In genomic region chr3:50244813-50245212, GRCh38 we compare ENCODE assay signal across 10 cellular contexts. TPM values are rescaled to one million over a fixed set of nuclear protein-coding genes. Genes with fewer than 3 reads are reported as not detected.
A peak's percentile ranks its signal among the peaks of the same experiment; 100 is the strongest.
DNase-seq lines count a peak whose midpoint lies in the region; ATAC-seq, FAIRE-seq and TF ChIP-seq lines count a peak whose summit lies in the region.
"Not testable (repeated sequence)": the region's sequence is repeated elsewhere in the genome, so short reads cannot be mapped to it uniquely, and the experiment has no call there.
"Had no signal": no experiment of that assay in that cellular context is flagged by ENCODE, and none has a peak within 500 bp of the region (broad histone marks: within the 10 kb centered on the region; RNA-seq: fewer than 3 reads in every experiment).

No MANE protein-coding gene starts in this region.

- H4K20me1 ChIP-seq in endothelial cell of umbilical vein (replicated peaks; ENCODE audit: control insufficient read depth, extremely low read depth, insufficient read depth, low read length): not testable (repeated sequence)

- H3K79me2 ChIP-seq in endothelial cell of umbilical vein (ENCODE audit: control insufficient read depth, insufficient read depth, low read length): peaks cover 91% of the 10 kb centered on the region

- not testable (repeated sequence) for H3K4me2 ChIP-seq in endothelial cell of umbilical vein (ENCODE audit: insufficient read depth, low read length)

- FAIRE-seq in endothelial cell of umbilical vein (lab: Jason Lieb, UNC): not testable (repeated sequence)

- not testable (repeated sequence) for TF ChIP-seq POLR2A in Peyer's patch (IDR thresholded peaks at IDR 0.05); endothelial cell of umbilical vein (IDR thresholded peaks at IDR 0.05; ENCODE audit: low read depth, low read length)

- peak; percentile 53 for DNase-seq in CD1c-positive myeloid dendritic cell (ENCODE audit: extremely low spot score)
- not testable (repeated sequence) for DNase-seq in Peyer's patch; activated naive CD4-positive, alpha-beta T cell treated with anti-CD3 and anti-CD28 coated beads, Interleukin-2, amount 50 U/mL, for 72 hours (ENCODE audit: low spot score in 2 of 2); endothelial cell of umbilical vein (ENCODE audit: low read depth, low spot score)

- dilution Hi-C loops in endothelial cell of umbilical vein (cut with MboI; ENCODE audit: extremely low pct_ligation_motif_present, low sequenced_read_pairs): loop anchor here (5.0 kb wide), 1 partner anchor 63 kb away; no protein-coding TSS in a partner anchor

- H3K9me3 ChIP-seq in Peyer's patch; endothelial cell of umbilical vein (replicated peaks; ENCODE audit: control insufficient read depth, insufficient read depth, low read length); mucosa of stomach (ENCODE audit: control insufficient read depth, low read length): not testable (repeated sequence)

- not testable (repeated sequence) for H3K36me3 ChIP-seq in Peyer's patch; mucosa of stomach (ENCODE audit: control insufficient read depth, insufficient read depth, low read length)
- H3K36me3 ChIP-seq in endothelial cell of umbilical vein (ENCODE audit: control insufficient read depth in 2 of 2, extremely low read depth in 1 of 2, insufficient read depth in 2 of 2, low read length in 2 of 2): peaks cover 4 to 26% of the 10 kb centered on the region in 2 experiments

- H3K4me1 ChIP-seq in Peyer's patch (peaks cover 3 to 91% (median 70%) of the 10 kb centered on the region in 4 donors), endothelial cell of umbilical vein (ENCODE audit: control insufficient read depth, extremely low read depth, insufficient read depth, low read length) (peaks cover 95% of the 10 kb centered on the region), mucosa of stomach (ENCODE audit: control insufficient read depth, insufficient read depth, low read length) (peaks cover 81% of the 10 kb centered on the region)

- H3K27me3 Mint-ChIP-seq in stimulated activated memory B cell treated with anti-CD40 and anti-IgM and Interleukin-4, amounts not matched to agents 10 μg/mL and 1 μg/mL and 100 μg/mL, for 72 hours: not testable (repeated sequence)

- not testable (repeated sequence) for TF ChIP-seq CTCF in Peyer's patch (IDR thresholded peaks at IDR 0.05); endothelial cell of umbilical vein (IDR thresholded peaks at IDR 0.05; ENCODE audit: extremely low read depth in 1 of 2, insufficient read depth in 1 of 2, low read depth in 1 of 2, low read length in 2 of 2)

- H2AFZ ChIP-seq in endothelial cell of umbilical vein (ENCODE audit: low read depth, low read length): not testable (repeated sequence)

- POLR2A ChIA-PET in endothelial cell of umbilical vein (lab: Charles Lee): not testable (repeated sequence)

- ATAC-seq in activated naive CD4-positive, alpha-beta T cell treated with anti-CD3 and anti-CD28 coated beads, Interleukin-2, amount 50 U/mL, for 72 hours; stimulated activated memory B cell treated with anti-CD40 and anti-IgM and Interleukin-4, amounts not matched to agents 10 μg/mL and 1 μg/mL and 100 μg/mL, for 72 hours: not testable (repeated sequence)

- not testable (repeated sequence) for H3K27me3 ChIP-seq in Peyer's patch; endothelial cell of umbilical vein (ENCODE audit: control insufficient read depth in 2 of 2, insufficient read depth in 2 of 2, low read length in 2 of 2); mucosa of stomach (ENCODE audit: control insufficient read depth, insufficient read depth, low read length)

- not testable (repeated sequence) for H3K9ac ChIP-seq in endothelial cell of umbilical vein (replicated peaks; ENCODE audit: extremely low read depth, insufficient read depth, low read length)
- peak overlapping the region; percentile 16 for H3K9ac ChIP-seq in mucosa of stomach (ENCODE audit: low read length)

- peaks cover 97% of the 10 kb centered on the region for H3K4me1 Mint-ChIP-seq in stimulated activated memory B cell treated with anti-CD40 and anti-IgM and Interleukin-4, amounts not matched to agents 10 μg/mL and 1 μg/mL and 100 μg/mL, for 72 hours

- CTCF ChIA-PET in endothelial cell of umbilical vein (lab: Charles Lee): interaction anchor here (0.6 to 5.6 kb wide), 5 partner anchors 9 to 51 kb away, joined by 3 to 54 read pairs (median 24); partner anchors contain the start of gene GNAI2

- H3K9me1 ChIP-seq in endothelial cell of umbilical vein (replicated peaks; ENCODE audit: control insufficient read depth, extremely low read depth, insufficient read depth, low read length): not testable (repeated sequence)

- intact Hi-C loops in endothelial cell of umbilical vein (cut with micrococcal nuclease): not testable (repeated sequence)

- not testable (repeated sequence) for H3K9me3 Mint-ChIP-seq in activated naive CD4-positive, alpha-beta T cell treated with anti-CD3 and anti-CD28 coated beads, Interleukin-2, amount 50 U/mL, for 72 hours; stimulated activated memory B cell treated with anti-CD40 and anti-IgM and Interleukin-4, amounts not matched to agents 10 μg/mL and 1 μg/mL and 100 μg/mL, for 72 hours

- H3K36me3 Mint-ChIP-seq in activated naive CD4-positive, alpha-beta T cell treated with anti-CD3 and anti-CD28 coated beads, Interleukin-2, amount 50 U/mL, for 72 hours: not testable (repeated sequence)
- H3K36me3 Mint-ChIP-seq in stimulated activated memory B cell treated with anti-CD40 and anti-IgM and Interleukin-4, amounts not matched to agents 10 μg/mL and 1 μg/mL and 100 μg/mL, for 72 hours: peaks cover 13% of the 10 kb centered on the region

- H3K27ac ChIP-seq in Peyer's patch (peak overlapping the region; percentile 12 to 79 (median 54)), endothelial cell of umbilical vein (ENCODE audit: insufficient read depth, low read depth, low read length) (peak overlapping the region; percentile 97)

- H3K27ac Mint-ChIP-seq in activated naive CD4-positive, alpha-beta T cell treated with anti-CD3 and anti-CD28 coated beads, Interleukin-2, amount 50 U/mL, for 72 hours: peak overlapping the region; percentile 87 to 90
- peak overlapping the region; percentile 95 for H3K27ac Mint-ChIP-seq in stimulated activated memory B cell treated with anti-CD40 and anti-IgM and Interleukin-4, amounts not matched to agents 10 μg/mL and 1 μg/mL and 100 μg/mL, for 72 hours

- peak overlapping the region; percentile 77 for H3K4me3 Mint-ChIP-seq in stimulated activated memory B cell treated with anti-CD40 and anti-IgM and Interleukin-4, amounts not matched to agents 10 μg/mL and 1 μg/mL and 100 μg/mL, for 72 hours

- not testable (repeated sequence) for H3K4me3 ChIP-seq in Peyer's patch; endothelial cell of umbilical vein (replicated peaks in 1 of 3; ENCODE audit: insufficient read depth in 1 of 3, low read depth in 1 of 3, low read length in 3 of 3); mucosa of stomach (ENCODE audit: low read length)

- BruUV-seq in endothelial cell of umbilical vein (replicated peaks; lab: Mats Ljungman, UMichigan): not testable (repeated sequence)

RNA-seq across cellular contexts. Expression of gene GNAI2, which starts 8.8 kb away (rescaled TPM):
- total RNA-seq in Peyer's patch (100 to 1,000 TPM in 2 of 4 donors, 10 to 100 TPM in 2; 71.8 to 178 (median 98.4) TPM), endothelial cell of umbilical vein (767 and 773 TPM in 2 replicates)
- total RNA-seq in activated naive CD4-positive, alpha-beta T cell treated with anti-CD3 and anti-CD28 coated beads, Interleukin-2, amount 50 U/mL, for 72 hours: 100 to 1,000 TPM; 313 to 349 TPM
- 1,875 and 2,290 TPM in 2 replicates for polyA plus RNA-seq in endothelial cell of umbilical vein
- polyA plus RNA-seq in endothelial cell of umbilical vein (2011; cell fraction: cytosol; rRNA removed): 1,268 and 1,476 TPM in 2 replicates
- polyA plus RNA-seq in endothelial cell of umbilical vein (2011; cell fraction: nucleus; rRNA removed): 620 and 630 TPM in 2 replicates
- polyA plus RNA-seq in endothelial cell of umbilical vein (2012): 588 and 714 TPM in 2 replicates
- polyA minus RNA-seq in endothelial cell of umbilical vein: 1,411 and 1,486 TPM in 2 replicates
- polyA minus RNA-seq in endothelial cell of umbilical vein (2011; cell fraction: cytosol; rRNA and poly(A)+ RNA removed): 67.6 TPM
- 157 and 164 TPM in 2 replicates for polyA minus RNA-seq in endothelial cell of umbilical vein (2011; cell fraction: nucleus; rRNA and poly(A)+ RNA removed)

RNA-seq across cellular contexts. Expression of gene SEMA3B, which starts 24.1 kb away (rescaled TPM):
- total RNA-seq in Peyer's patch: 100 to 1,000 TPM in 3 of 4 donors, 10 to 100 TPM in 1; 56.1 to 367 (median 267) TPM
- 1 to 10 TPM in 1 of 2 donors, under 1 TPM in 1; 0.77 to 4.1 TPM for total RNA-seq in activated naive CD4-positive, alpha-beta T cell treated with anti-CD3 and anti-CD28 coated beads, Interleukin-2, amount 50 U/mL, for 72 hours
- total RNA-seq in endothelial cell of umbilical vein: 0.97 and 1.5 TPM in 2 replicates
- polyA plus RNA-seq in endothelial cell of umbilical vein: 1.2 and 1.4 TPM in 2 replicates
- 0.35 and 0.69 TPM in 2 replicates for polyA plus RNA-seq in endothelial cell of umbilical vein (2011; cell fraction: cytosol; rRNA removed)
- 8.0 and 8.3 TPM in 2 replicates for polyA plus RNA-seq in endothelial cell of umbilical vein (2011; cell fraction: nucleus; rRNA removed)
- 0.68 and 0.94 TPM in 2 replicates for polyA plus RNA-seq in endothelial cell of umbilical vein (2012)
- 0.66 and 1.4 TPM in 2 replicates for polyA minus RNA-seq in endothelial cell of umbilical vein
- polyA minus RNA-seq in endothelial cell of umbilical vein (2011; cell fraction: cytosol; rRNA and poly(A)+ RNA removed): 58.9 TPM
- polyA minus RNA-seq in endothelial cell of umbilical vein (2011; cell fraction: nucleus; rRNA and poly(A)+ RNA removed): 2.1 and 3.9 TPM in 2 replicates

RNA-seq across cellular contexts. Expression of gene LSMEM2, which starts 34.1 kb away (rescaled TPM):
- not detected for total RNA-seq in Peyer's patch
- total RNA-seq in activated naive CD4-positive, alpha-beta T cell treated with anti-CD3 and anti-CD28 coated beads, Interleukin-2, amount 50 U/mL, for 72 hours: not detected
- not detected in 2 replicates for total RNA-seq in endothelial cell of umbilical vein
- not detected in 2 replicates for polyA plus RNA-seq in endothelial cell of umbilical vein
- not detected in 2 replicates for polyA plus RNA-seq in endothelial cell of umbilical vein (2011; cell fraction: cytosol; rRNA removed)
- not detected in 2 replicates for polyA plus RNA-seq in endothelial cell of umbilical vein (2011; cell fraction: nucleus; rRNA removed)
- not detected in 2 replicates for polyA plus RNA-seq in endothelial cell of umbilical vein (2012)
- polyA minus RNA-seq in endothelial cell of umbilical vein: not detected in 2 replicates
- not detected for polyA minus RNA-seq in endothelial cell of umbilical vein (2011; cell fraction: cytosol; rRNA and poly(A)+ RNA removed)
- not detected in 2 replicates for polyA minus RNA-seq in endothelial cell of umbilical vein (2011; cell fraction: nucleus; rRNA and poly(A)+ RNA removed)
- total RNA-seq: A673, PC-3, pulmonary artery endothelial cell, thoracic aorta had no signal

RNA-seq across cellular contexts. Expression of gene SLC38A3, which starts 39.7 kb away (rescaled TPM):
- total RNA-seq in Peyer's patch (1 to 10 TPM in 1 of 4 donors, not detected in 3; 1.3 TPM), endothelial cell of umbilical vein (0.60 and 0.65 TPM in 2 replicates)
- not detected for total RNA-seq in activated naive CD4-positive, alpha-beta T cell treated with anti-CD3 and anti-CD28 coated beads, Interleukin-2, amount 50 U/mL, for 72 hours
- 0.94 and 1.1 TPM in 2 replicates for polyA plus RNA-seq in endothelial cell of umbilical vein
- polyA plus RNA-seq in endothelial cell of umbilical vein (2011; cell fraction: cytosol; rRNA removed): 0.21 and 0.23 TPM in 2 replicates
- 1.0 and 1.2 TPM in 2 replicates for polyA plus RNA-seq in endothelial cell of umbilical vein (2011; cell fraction: nucleus; rRNA removed)
- polyA plus RNA-seq in endothelial cell of umbilical vein (2012): 0.24 TPM in 1 of 2 replicates, not detected in the other
- not detected in 2 replicates for polyA minus RNA-seq in endothelial cell of umbilical vein
- not detected for polyA minus RNA-seq in endothelial cell of umbilical vein (2011; cell fraction: cytosol; rRNA and poly(A)+ RNA removed)
- 0.72 and 0.77 TPM in 2 replicates for polyA minus RNA-seq in endothelial cell of umbilical vein (2011; cell fraction: nucleus; rRNA and poly(A)+ RNA removed)
- total RNA-seq: A673 had no signal

RNA-seq across cellular contexts. Expression of gene IFRD2, which starts 47.4 kb away (rescaled TPM):
- total RNA-seq in Peyer's patch (100 to 1,000 TPM in 3 of 4 donors, 10 to 100 TPM in 1; 75.5 to 205 (median 140) TPM), endothelial cell of umbilical vein (109 and 111 TPM in 2 replicates)
- 100 to 1,000 TPM in 1 of 2 donors, 10 to 100 TPM in 1; 63.8 to 100 TPM for total RNA-seq in activated naive CD4-positive, alpha-beta T cell treated with anti-CD3 and anti-CD28 coated beads, Interleukin-2, amount 50 U/mL, for 72 hours
- 99.4 and 101 TPM in 2 replicates for polyA plus RNA-seq in endothelial cell of umbilical vein
- 73.1 and 74.5 TPM in 2 replicates for polyA plus RNA-seq in endothelial cell of umbilical vein (2011; cell fraction: cytosol; rRNA removed)
- polyA plus RNA-seq in endothelial cell of umbilical vein (2011; cell fraction: nucleus; rRNA removed): 207 and 228 TPM in 2 replicates
- 66.3 and 90.3 TPM in 2 replicates for polyA plus RNA-seq in endothelial cell of umbilical vein (2012)
- 43.0 and 57.1 TPM in 2 replicates for polyA minus RNA-seq in endothelial cell of umbilical vein
- 96.3 TPM for polyA minus RNA-seq in endothelial cell of umbilical vein (2011; cell fraction: cytosol; rRNA and poly(A)+ RNA removed)
- 40.2 and 42.9 TPM in 2 replicates for polyA minus RNA-seq in endothelial cell of umbilical vein (2011; cell fraction: nucleus; rRNA and poly(A)+ RNA removed)

Comparison
In these comparisons a context has a peak if more than half of its experiments do, and no peak if none do; other contexts are left out.
1. RNA of gene SEMA3B, which starts 24.1 kb away (total RNA-seq): 56.1 to 367 TPM in Peyer's patch; 0.77 to 4.1 TPM in activated naive CD4-positive, alpha-beta T cell treated with anti-CD3 and anti-CD28 coated beads, Interleukin-2, amount 50 U/mL, for 72 hours and 0.97 to 1.5 TPM in endothelial cell of umbilical vein; every median in the first group is over 10 times any median in the second.